In the genomic region with DNA sequence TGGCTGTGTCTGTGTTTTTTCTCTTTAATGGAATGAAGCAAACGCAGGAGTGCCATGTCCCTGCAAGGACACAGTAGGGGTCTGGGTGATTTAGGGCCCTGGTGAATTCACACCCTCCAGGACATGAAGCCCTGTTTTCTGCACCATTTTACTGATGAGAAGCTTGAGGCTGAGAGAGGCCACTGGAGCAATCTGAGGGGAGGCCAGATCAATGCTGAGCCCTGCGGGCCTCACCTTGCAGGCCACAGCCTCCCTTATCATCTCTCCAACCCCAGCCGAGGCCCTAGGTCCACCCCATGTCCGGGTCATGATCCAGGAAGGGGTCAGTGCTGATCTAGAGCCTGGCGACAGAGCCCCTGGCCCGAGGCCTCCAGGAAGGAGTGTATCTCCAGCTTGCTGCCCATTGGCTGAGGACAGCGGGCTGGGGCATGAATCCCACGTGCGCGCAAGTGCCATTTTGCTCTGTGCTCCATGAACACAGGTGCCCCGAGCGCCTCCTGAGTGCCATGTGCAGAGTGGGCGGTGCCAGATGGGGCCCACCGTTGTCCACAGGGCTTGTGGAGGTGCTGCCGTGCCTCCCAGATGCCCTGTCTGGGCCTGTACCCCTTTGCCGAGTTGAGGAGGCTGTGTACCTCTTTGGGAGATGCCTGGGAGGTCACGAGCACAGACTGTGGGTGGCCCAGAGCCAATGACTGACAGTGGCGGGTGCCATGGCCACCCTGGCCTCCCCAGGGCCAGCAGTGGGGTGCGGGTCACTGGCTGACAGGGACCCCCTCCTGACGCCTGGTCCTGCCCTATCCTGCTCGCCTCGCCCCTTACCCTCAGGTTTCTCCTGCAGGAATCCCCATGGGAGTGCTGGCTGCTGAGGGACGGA, we compare ENCODE assay signal across 1 cellular context.
TF ChIP-seq lines count a peak whose summit lies in the region.

No MANE protein-coding gene starts in this region.

TF ChIP-seq in HepG2, 621 proteins besides CTCF, POLR2A, EP300 and RAD21 (continued from another document):
- TF ChIP-seq SP5 (CRISPR knock-in tag; IDR thresholded peaks at IDR 0.05; ENCODE audit: borderline replicate concordance, low read depth) (no peak), ZNF569 (CRISPR knock-in tag; IDR thresholded peaks at IDR 0.05; ENCODE audit: borderline replicate concordance) (no peak), ZNF557 (CRISPR knock-in tag; IDR thresholded peaks at IDR 0.05) (no peak), NFYB (CRISPR knock-in tag; IDR thresholded peaks at IDR 0.05) (no peak), ZNF431 (CRISPR knock-in tag; IDR thresholded peaks at IDR 0.05; ENCODE audit: borderline replicate concordance, low read depth) (no peak), SYNCRIP (IDR thresholded peaks at IDR 0.05; ENCODE audit: insufficient read depth, low read depth, low read length) (no peak), ZNF724P (CRISPR knock-in tag; IDR thresholded peaks at IDR 0.05; ENCODE audit: borderline replicate concordance) (no peak), NCOA1 (CRISPR knock-in tag; IDR thresholded peaks at IDR 0.05) (0 out of 2 replicates have a peak, but pooled peaks have one; percentile 0), NFIB (CRISPR knock-in tag; IDR thresholded peaks at IDR 0.05; ENCODE audit: borderline replicate concordance) (no peak), ZNF430 (CRISPR knock-in tag; IDR thresholded peaks at IDR 0.05) (no peak), STAT5B (CRISPR knock-in tag; IDR thresholded peaks at IDR 0.05) (no peak), ATF7-NPFF (CRISPR knock-in tag; IDR thresholded peaks at IDR 0.05; ENCODE audit: low read depth) (no peak), YEATS4 (CRISPR knock-in tag; IDR thresholded peaks at IDR 0.05; ENCODE audit: borderline replicate concordance) (peak; percentile 8; the same call in 1 of the 2 replicates), ZNF337 (CRISPR knock-in tag; IDR thresholded peaks at IDR 0.05; ENCODE audit: borderline replicate concordance, low read depth) (0 out of 2 replicates have a peak, but pooled peaks have one; percentile 7), ZNF547 (CRISPR knock-in tag; IDR thresholded peaks at IDR 0.05) (no peak), SMARCE1 (IDR thresholded peaks at IDR 0.05; ENCODE audit: borderline replicate concordance) (no peak), ZNF350 (CRISPR knock-in tag; IDR thresholded peaks at IDR 0.05; ENCODE audit: borderline replicate concordance, low read depth) (no peak), PAF1 (CRISPR knock-in tag; IDR thresholded peaks at IDR 0.05) (no peak), SRSF4 (IDR thresholded peaks at IDR 0.05; ENCODE audit: low read depth, low read length, poor library complexity, severe bottlenecking) (no peak), KLF15 (CRISPR knock-in tag; IDR thresholded peaks at IDR 0.05; ENCODE audit: borderline replicate concordance) (no peak), GZF1 (CRISPR knock-in tag; IDR thresholded peaks at IDR 0.05) (no peak), SNRNP70 (IDR thresholded peaks at IDR 0.05; ENCODE audit: low read depth, low read length) (no peak), ZNF572 (CRISPR knock-in tag; IDR thresholded peaks at IDR 0.05) (no peak), ZNF850 (CRISPR knock-in tag; conservative IDR thresholded peaks at IDR 0.05) (no peak), ZNF672 (CRISPR knock-in tag; IDR thresholded peaks at IDR 0.05) (no peak), ZNF354B (CRISPR knock-in tag; IDR thresholded peaks at IDR 0.05) (0 out of 2 replicates have a peak, but pooled peaks have one; percentile 10), SAFB2 (CRISPR knock-in tag; IDR thresholded peaks at IDR 0.05; ENCODE audit: borderline replicate concordance, low read depth) (0 out of 2 replicates have a peak, but pooled peaks have one; percentile 20), SRSF1 (optimal IDR thresholded peaks at IDR 0.05; ENCODE audit: low read depth, low read length) (no peak), CHD4 (IDR thresholded peaks at IDR 0.05; ENCODE audit: borderline replicate concordance, low read length) (0 out of 2 replicates have a peak, but pooled peaks have one; percentile 45), ZNF34 (CRISPR knock-in tag; IDR thresholded peaks at IDR 0.05; ENCODE audit: borderline replicate concordance) (no peak), ZSCAN20 (CRISPR knock-in tag; IDR thresholded peaks at IDR 0.05; ENCODE audit: borderline replicate concordance) (no peak)
- TF ChIP-seq, protein P1, sequence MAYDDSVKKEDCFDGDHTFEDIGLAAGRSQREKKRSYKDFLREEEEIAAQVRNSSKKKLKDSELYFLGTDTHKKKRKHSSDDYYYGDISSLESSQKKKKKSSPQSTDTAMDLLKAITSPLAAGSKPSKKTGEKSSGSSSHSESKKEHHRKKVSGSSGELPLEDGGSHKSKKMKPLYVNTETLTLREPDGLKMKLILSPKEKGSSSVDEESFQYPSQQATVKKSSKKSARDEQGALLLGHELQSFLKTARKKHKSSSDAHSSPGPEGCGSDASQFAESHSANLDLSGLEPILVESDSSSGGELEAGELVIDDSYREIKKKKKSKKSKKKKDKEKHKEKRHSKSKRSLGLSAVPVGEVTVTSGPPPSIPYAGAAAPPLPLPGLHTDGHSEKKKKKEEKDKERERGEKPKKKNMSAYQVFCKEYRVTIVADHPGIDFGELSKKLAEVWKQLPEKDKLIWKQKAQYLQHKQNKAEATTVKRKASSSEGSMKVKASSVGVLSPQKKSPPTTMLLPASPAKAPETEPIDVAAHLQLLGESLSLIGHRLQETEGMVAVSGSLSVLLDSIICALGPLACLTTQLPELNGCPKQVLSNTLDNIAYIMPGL (CRISPR knock-in tag; IDR thresholded peaks at IDR 0.05; ENCODE audit: borderline replicate concordance in 1 of 2, low read depth in 1 of 2) = 0 out of 4 replicates have a peak, but pooled peaks of 1 of the 2 experiments have one; percentile 7
- TF ChIP-seq, protein P2, sequence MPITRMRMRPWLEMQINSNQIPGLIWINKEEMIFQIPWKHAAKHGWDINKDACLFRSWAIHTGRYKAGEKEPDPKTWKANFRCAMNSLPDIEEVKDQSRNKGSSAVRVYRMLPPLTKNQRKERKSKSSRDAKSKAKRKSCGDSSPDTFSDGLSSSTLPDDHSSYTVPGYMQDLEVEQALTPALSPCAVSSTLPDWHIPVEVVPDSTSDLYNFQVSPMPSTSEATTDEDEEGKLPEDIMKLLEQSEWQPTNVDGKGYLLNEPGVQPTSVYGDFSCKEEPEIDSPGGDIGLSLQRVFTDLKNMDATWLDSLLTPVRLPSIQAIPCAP (CRISPR knock-in tag; IDR thresholded peaks at IDR 0.05; ENCODE audit: low read depth) = no peak
- TF ChIP-seq, protein P3, sequence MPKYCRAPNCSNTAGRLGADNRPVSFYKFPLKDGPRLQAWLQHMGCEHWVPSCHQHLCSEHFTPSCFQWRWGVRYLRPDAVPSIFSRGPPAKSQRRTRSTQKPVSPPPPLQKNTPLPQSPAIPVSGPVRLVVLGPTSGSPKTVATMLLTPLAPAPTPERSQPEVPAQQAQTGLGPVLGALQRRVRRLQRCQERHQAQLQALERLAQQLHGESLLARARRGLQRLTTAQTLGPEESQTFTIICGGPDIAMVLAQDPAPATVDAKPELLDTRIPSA (CRISPR knock-in tag; IDR thresholded peaks at IDR 0.05; ENCODE audit: borderline replicate concordance) = no peak
- TF ChIP-seq, protein P4, sequence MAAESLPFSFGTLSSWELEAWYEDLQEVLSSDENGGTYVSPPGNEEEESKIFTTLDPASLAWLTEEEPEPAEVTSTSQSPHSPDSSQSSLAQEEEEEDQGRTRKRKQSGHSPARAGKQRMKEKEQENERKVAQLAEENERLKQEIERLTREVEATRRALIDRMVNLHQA (CRISPR knock-in tag; IDR thresholded peaks at IDR 0.05) = no peak
- TF ChIP-seq, protein P5, sequence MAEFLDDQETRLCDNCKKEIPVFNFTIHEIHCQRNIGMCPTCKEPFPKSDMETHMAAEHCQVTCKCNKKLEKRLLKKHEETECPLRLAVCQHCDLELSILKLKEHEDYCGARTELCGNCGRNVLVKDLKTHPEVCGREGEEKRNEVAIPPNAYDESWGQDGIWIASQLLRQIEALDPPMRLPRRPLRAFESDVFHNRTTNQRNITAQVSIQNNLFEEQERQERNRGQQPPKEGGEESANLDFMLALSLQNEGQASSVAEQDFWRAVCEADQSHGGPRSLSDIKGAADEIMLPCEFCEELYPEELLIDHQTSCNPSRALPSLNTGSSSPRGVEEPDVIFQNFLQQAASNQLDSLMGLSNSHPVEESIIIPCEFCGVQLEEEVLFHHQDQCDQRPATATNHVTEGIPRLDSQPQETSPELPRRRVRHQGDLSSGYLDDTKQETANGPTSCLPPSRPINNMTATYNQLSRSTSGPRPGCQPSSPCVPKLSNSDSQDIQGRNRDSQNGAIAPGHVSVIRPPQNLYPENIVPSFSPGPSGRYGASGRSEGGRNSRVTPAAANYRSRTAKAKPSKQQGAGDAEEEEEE (CRISPR knock-in tag; IDR thresholded peaks at IDR 0.05; ENCODE audit: borderline replicate concordance) = no peak
TF ChIP-seq in HepG2: peak in this region for 27.
